14 cellular contexts compared by ENCODE assay signal in the genomic region with DNA sequence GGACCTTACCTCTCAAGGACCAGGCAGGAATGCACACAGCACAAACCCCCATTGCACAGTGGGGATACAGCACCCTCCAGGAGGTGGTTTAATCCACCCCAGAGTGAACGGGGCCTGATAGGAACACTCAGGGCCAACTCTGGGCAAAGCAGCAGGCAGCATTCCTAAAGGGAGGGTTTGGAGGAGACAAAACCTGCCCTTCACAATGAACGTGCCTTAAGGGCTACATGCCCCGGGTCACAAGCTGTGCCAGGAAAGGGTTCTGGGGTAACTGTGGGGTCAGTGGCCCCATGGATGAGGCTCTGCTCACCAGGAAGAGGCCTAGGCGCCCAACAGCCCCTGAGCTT. TPM values are rescaled to one million over a fixed set of nuclear protein-coding genes. Genes with fewer than 3 reads are reported as not detected.
DNase-seq lines count a peak whose midpoint lies in the region; ATAC-seq and TF ChIP-seq lines count a peak whose summit lies in the region.
"Had no signal": no experiment of that assay in that cellular context is flagged by ENCODE, and none has a peak within 500 bp of the region (broad histone marks: within the 10 kb centered on the region; RNA-seq: fewer than 3 reads in every experiment).

No MANE protein-coding gene starts in this region.

- no peaks in the 10 kb centered on the region for H3K36me3 ChIP-seq in Panc1 (ENCODE audit: control insufficient read depth, insufficient read depth, low read length)

- no peaks in the 10 kb centered on the region for H3K9me3 ChIP-seq in Panc1 (ENCODE audit: control insufficient read depth, insufficient read depth, low read depth, low read length)

- H3K4me1 ChIP-seq in Panc1 (ENCODE audit: control insufficient read depth, insufficient read depth, low read length) = peaks cover 24% of the 10 kb centered on the region

- H3K4me3 Mint-ChIP-seq in activated CD4-positive, alpha-beta T cell treated with anti-CD3 and anti-CD28 coated beads, Interleukin-2, amount 10 ng/mL, durations not matched to agents 7 days and 5 days = no peak overlapping the region

- no peak for TF ChIP-seq CTCF in Panc1 (IDR thresholded peaks at IDR 0.05)

- peaks cover 5% of the 10 kb centered on the region for H3K4me1 Mint-ChIP-seq in activated CD4-positive, alpha-beta T cell treated with anti-CD3 and anti-CD28 coated beads, Interleukin-2, amount 10 ng/mL, durations not matched to agents 7 days and 5 days

- H3K27ac Mint-ChIP-seq in activated CD4-positive, alpha-beta T cell treated with anti-CD3 and anti-CD28 coated beads, Interleukin-2, amount 10 ng/mL, durations not matched to agents 7 days and 5 days = no peak overlapping the region

- CTCF ChIA-PET in activated CD4-positive, alpha-beta T cell treated with anti-CD3 and anti-CD28 coated beads, Interleukin-2, amount 10 ng/mL, durations not matched to agents 7 days and 5 days (lab: Charles Lee) = no interaction called here
- CTCF ChIA-PET in Panc1 (lab: Charles Lee) = no interaction called here

- ATAC-seq in Panc1 = 0 out of 2 replicates have a peak, but pooled peaks have one; percentile 12
- ATAC-seq in GM21515 (IDR thresholded peaks at IDR 0.05; ENCODE audit: unreplicated experiment) = no peak

- POLR2A ChIA-PET in activated CD4-positive, alpha-beta T cell treated with anti-CD3 and anti-CD28 coated beads, Interleukin-2, amount 10 ng/mL, durations not matched to agents 7 days and 5 days (lab: Charles Lee) = no interaction called here
- POLR2A ChIA-PET in Panc1 (lab: Charles Lee) = no interaction called here

- no peaks in the 10 kb centered on the region for H3K9me3 Mint-ChIP-seq in activated CD4-positive, alpha-beta T cell treated with anti-CD3 and anti-CD28 coated beads, Interleukin-2, amount 10 ng/mL, durations not matched to agents 7 days and 5 days

- H3K4me3 ChIP-seq in Panc1 (ENCODE audit: low read depth in 2 of 2, low read length in 2 of 2) = peak overlapping the region; percentile 48 to 57; a peak in 3 of 4 replicates
- H3K4me3 ChIP-seq in skin epidermis = peak overlapping the region in 5 of 7 experiments; percentile 16 to 57 (median 37)

- H3K36me3 Mint-ChIP-seq in activated CD4-positive, alpha-beta T cell treated with anti-CD3 and anti-CD28 coated beads, Interleukin-2, amount 10 ng/mL, durations not matched to agents 7 days and 5 days (ENCODE audit: low read depth) = no peaks in the 10 kb centered on the region

- H3K27me3 ChIP-seq in Panc1 (ENCODE audit: control insufficient read depth, insufficient read depth, low read length) = no peaks in the 10 kb centered on the region

- peak; percentile 5 for DNase-seq in activated CD4-positive, alpha-beta T cell treated with anti-CD3 and anti-CD28 coated beads, Interleukin-2, amount 10 ng/mL, durations not matched to agents 7 days and 5 days
- no peak for DNase-seq in activated CD4-positive, alpha-beta T cell treated with anti-CD3 and anti-CD28 coated beads for 1 hour
- no peak for DNase-seq in Panc1 (ENCODE audit: low read depth, low spot score)
- peak; percentile 58 for DNase-seq in islet precursor cell
- no peak for DNase-seq in T-helper 9 cell
- no peak for DNase-seq in foreskin melanocyte
- DNase-seq: effector CD4-positive, alpha-beta T cell; NCI-H1048; NCI-H524 had no signal

- in situ Hi-C loops in Panc1 (cut with HindIII; ENCODE audit: low pct_unique_long_range_greater_than_20kb, low sequenced_read_pairs) = no loop called here

- H3K27ac ChIP-seq in Panc1 (ENCODE audit: low read length) (peak overlapping the region; percentile 19; the same call in 1 of the 2 replicates), skin epidermis (peak overlapping the region in 2 of 21 experiments; percentile 51 to 81)

- BruUV-seq in Panc1 (replicated peaks; lab: Mats Ljungman, UMichigan) = no TSS peak

- intact Hi-C loops in Panc1 (cut with micrococcal nuclease; ENCODE audit: unreplicated experiment) = no loop called here

- H3K27me3 Mint-ChIP-seq in activated CD4-positive, alpha-beta T cell treated with anti-CD3 and anti-CD28 coated beads, Interleukin-2, amount 10 ng/mL, durations not matched to agents 7 days and 5 days = no peaks in the 10 kb centered on the region

RNA-seq across cellular contexts. Expression of gene GPRIN2, which starts 1.1 kb away (rescaled TPM):
- total RNA-seq in activated CD4-positive, alpha-beta T cell treated with anti-CD3 and anti-CD28 coated beads, Interleukin-2, amount 10 ng/mL, durations not matched to agents 7 days and 5 days = not detected
- total RNA-seq in Panc1 (2021; ENCODE audit: unreplicated experiment) = 12.9 TPM
- 10.6 TPM for polyA plus RNA-seq in Panc1 (2012; ENCODE audit: insufficient read length)
- total RNA-seq: A673, HT1080, mesenteric fat pad had no signal

RNA-seq across cellular contexts. Expression of gene SYT15, which starts 23.6 kb away (rescaled TPM):
- 1 to 10 TPM in 1 of 2 experiments, under 1 TPM in 1; 0.79 to 1.2 TPM for total RNA-seq in activated CD4-positive, alpha-beta T cell treated with anti-CD3 and anti-CD28 coated beads, Interleukin-2, amount 10 ng/mL, durations not matched to agents 7 days and 5 days
- 0.28 TPM for total RNA-seq in Panc1 (2021; ENCODE audit: unreplicated experiment)
- polyA plus RNA-seq in Panc1 (2012; ENCODE audit: insufficient read length) = 1.0 TPM

Comparison
In these comparisons a context has a peak if more than half of its experiments do, and no peak if none do; other contexts are left out.
1. DNase-seq: peak in activated CD4-positive, alpha-beta T cell treated with anti-CD3 and anti-CD28 coated beads, Interleukin-2, amount 10 ng/mL, durations not matched to agents 7 days and 5 days (single experiment) and islet precursor cell (single experiment); none in activated CD4-positive, alpha-beta T cell treated with anti-CD3 and anti-CD28 coated beads for 1 hour (single experiment), Panc1 (single experiment), T-helper 9 cell (single experiment) and foreskin melanocyte (single experiment).
2. RNA of gene GPRIN2, which starts 1.1 kb away (total RNA-seq): 12.9 TPM in Panc1 (single experiment); not detected in activated CD4-positive, alpha-beta T cell treated with anti-CD3 and anti-CD28 coated beads, Interleukin-2, amount 10 ng/mL, durations not matched to agents 7 days and 5 days; every median in the first group is over 10 times any median in the second.